ENCODE assay signal across 1 cellular context in the genomic region with DNA sequence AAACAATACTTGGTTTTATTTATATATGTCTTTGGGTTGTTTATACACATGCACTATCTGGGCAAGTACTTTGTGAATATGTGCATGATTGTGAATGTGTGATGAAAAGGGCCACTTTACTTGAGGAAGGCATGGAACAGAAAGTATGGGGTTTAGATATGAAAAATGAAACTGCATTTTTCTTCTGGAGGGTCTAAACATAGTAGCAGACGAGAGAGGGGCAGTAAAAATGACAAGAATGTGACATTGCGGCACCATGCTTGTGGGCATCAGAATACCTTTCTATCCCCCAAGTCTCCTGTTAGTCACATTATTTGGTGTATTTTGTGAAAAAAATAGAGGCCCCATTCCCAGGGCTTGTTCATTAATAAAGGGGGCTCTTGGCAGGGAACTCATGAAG.
TF ChIP-seq lines count a peak whose summit lies in the region.

No MANE protein-coding gene starts in this region.

TF ChIP-seq in GM23338, 12 proteins besides CTCF, POLR2A, EP300 and RAD21:
- TF ChIP-seq, protein P1, sequence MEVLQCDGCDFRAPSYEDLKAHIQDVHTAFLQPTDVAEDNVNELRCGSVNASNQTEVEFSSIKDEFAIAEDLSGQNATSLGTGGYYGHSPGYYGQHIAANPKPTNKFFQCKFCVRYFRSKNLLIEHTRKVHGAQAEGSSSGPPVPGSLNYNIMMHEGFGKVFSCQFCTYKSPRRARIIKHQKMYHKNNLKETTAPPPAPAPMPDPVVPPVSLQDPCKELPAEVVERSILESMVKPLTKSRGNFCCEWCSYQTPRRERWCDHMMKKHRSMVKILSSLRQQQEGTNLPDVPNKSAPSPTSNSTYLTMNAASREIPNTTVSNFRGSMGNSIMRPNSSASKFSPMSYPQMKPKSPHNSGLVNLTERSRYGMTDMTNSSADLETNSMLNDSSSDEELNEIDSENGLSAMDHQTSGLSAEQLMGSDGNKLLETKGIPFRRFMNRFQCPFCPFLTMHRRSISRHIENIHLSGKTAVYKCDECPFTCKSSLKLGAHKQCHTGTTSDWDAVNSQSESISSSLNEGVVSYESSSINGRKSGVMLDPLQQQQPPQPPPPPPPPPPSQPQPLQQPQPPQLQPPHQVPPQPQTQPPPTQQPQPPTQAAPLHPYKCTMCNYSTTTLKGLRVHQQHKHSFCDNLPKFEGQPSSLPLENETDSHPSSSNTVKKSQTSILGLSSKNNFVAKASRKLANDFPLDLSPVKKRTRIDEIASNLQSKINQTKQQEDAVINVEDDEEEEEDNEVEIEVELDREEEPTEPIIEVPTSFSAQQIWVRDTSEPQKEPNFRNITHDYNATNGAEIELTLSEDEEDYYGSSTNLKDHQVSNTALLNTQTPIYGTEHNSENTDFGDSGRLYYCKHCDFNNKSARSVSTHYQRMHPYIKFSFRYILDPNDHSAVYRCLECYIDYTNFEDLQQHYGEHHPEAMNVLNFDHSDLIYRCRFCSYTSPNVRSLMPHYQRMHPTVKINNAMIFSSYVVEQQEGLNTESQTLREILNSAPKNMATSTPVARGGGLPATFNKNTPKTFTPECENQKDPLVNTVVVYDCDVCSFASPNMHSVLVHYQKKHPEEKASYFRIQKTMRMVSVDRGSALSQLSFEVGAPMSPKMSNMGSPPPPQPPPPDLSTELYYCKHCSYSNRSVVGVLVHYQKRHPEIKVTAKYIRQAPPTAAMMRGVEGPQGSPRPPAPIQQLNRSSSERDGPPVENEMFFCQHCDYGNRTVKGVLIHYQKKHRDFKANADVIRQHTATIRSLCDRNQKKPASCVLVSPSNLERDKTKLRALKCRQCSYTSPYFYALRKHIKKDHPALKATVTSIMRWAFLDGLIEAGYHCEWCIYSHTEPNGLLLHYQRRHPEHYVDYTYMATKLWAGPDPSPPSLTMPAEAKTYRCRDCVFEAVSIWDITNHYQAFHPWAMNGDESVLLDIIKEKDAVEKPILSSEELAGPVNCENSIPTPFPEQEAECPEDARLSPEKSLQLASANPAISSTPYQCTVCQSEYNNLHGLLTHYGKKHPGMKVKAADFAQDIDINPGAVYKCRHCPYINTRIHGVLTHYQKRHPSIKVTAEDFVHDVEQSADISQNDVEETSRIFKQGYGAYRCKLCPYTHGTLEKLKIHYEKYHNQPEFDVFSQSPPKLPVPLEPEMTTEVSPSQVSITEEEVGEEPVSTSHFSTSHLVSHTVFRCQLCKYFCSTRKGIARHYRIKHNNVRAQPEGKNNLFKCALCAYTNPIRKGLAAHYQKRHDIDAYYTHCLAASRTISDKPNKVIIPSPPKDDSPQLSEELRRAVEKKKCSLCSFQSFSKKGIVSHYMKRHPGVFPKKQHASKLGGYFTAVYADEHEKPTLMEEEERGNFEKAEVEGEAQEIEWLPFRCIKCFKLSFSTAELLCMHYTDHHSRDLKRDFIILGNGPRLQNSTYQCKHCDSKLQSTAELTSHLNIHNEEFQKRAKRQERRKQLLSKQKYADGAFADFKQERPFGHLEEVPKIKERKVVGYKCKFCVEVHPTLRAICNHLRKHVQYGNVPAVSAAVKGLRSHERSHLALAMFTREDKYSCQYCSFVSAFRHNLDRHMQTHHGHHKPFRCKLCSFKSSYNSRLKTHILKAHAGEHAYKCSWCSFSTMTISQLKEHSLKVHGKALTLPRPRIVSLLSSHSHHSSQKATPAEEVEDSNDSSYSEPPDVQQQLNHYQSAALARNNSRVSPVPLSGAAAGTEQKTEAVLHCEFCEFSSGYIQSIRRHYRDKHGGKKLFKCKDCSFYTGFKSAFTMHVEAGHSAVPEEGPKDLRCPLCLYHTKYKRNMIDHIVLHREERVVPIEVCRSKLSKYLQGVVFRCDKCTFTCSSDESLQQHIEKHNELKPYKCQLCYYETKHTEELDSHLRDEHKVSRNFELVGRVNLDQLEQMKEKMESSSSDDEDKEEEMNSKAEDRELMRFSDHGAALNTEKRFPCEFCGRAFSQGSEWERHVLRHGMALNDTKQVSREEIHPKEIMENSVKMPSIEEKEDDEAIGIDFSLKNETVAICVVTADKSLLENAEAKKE (CRISPR knock-in tag; IDR thresholded peaks at IDR 0.05) = no peak
- TF ChIP-seq POLR2AphosphoS5 (IDR thresholded peaks at IDR 0.05; ENCODE audit: low read depth) (no peak), EZH2 (IDR thresholded peaks at IDR 0.05; ENCODE audit: low read depth, unreplicated experiment) (no peak), NANOG (IDR thresholded peaks at IDR 0.05; ENCODE audit: borderline replicate concordance) (no peak), ZNF331 (CRISPR knock-in tag; IDR thresholded peaks at IDR 0.05; ENCODE audit: low read depth) (no peak), EZH2phosphoT487 (IDR thresholded peaks at IDR 0.05; ENCODE audit: unreplicated experiment) (no peak), CREB1 (CRISPR knock-in tag; IDR thresholded peaks at IDR 0.05; ENCODE audit: low read depth) (no peak), JUNB (IDR thresholded peaks at IDR 0.05; ENCODE audit: unreplicated experiment) (no peak), ZNF114 (CRISPR knock-in tag; IDR thresholded peaks at IDR 0.05) (no peak), STAT1 (IDR thresholded peaks at IDR 0.05; ENCODE audit: unreplicated experiment) (no peak)
- TF ChIP-seq, protein P2, sequence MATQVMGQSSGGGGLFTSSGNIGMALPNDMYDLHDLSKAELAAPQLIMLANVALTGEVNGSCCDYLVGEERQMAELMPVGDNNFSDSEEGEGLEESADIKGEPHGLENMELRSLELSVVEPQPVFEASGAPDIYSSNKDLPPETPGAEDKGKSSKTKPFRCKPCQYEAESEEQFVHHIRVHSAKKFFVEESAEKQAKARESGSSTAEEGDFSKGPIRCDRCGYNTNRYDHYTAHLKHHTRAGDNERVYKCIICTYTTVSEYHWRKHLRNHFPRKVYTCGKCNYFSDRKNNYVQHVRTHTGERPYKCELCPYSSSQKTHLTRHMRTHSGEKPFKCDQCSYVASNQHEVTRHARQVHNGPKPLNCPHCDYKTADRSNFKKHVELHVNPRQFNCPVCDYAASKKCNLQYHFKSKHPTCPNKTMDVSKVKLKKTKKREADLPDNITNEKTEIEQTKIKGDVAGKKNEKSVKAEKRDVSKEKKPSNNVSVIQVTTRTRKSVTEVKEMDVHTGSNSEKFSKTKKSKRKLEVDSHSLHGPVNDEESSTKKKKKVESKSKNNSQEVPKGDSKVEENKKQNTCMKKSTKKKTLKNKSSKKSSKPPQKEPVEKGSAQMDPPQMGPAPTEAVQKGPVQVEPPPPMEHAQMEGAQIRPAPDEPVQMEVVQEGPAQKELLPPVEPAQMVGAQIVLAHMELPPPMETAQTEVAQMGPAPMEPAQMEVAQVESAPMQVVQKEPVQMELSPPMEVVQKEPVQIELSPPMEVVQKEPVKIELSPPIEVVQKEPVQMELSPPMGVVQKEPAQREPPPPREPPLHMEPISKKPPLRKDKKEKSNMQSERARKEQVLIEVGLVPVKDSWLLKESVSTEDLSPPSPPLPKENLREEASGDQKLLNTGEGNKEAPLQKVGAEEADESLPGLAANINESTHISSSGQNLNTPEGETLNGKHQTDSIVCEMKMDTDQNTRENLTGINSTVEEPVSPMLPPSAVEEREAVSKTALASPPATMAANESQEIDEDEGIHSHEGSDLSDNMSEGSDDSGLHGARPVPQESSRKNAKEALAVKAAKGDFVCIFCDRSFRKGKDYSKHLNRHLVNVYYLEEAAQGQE (IDR thresholded peaks at IDR 0.05; ENCODE audit: unreplicated experiment) = no peak
- TF ChIP-seq, protein P3, sequence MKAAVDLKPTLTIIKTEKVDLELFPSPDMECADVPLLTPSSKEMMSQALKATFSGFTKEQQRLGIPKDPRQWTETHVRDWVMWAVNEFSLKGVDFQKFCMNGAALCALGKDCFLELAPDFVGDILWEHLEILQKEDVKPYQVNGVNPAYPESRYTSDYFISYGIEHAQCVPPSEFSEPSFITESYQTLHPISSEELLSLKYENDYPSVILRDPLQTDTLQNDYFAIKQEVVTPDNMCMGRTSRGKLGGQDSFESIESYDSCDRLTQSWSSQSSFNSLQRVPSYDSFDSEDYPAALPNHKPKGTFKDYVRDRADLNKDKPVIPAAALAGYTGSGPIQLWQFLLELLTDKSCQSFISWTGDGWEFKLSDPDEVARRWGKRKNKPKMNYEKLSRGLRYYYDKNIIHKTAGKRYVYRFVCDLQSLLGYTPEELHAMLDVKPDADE (IDR thresholded peaks at IDR 0.05) = no peak
